13 cellular contexts compared by ENCODE assay signal in genomic region chr3:180656406-180656805, GRCh38. TPM values are rescaled to one million over a fixed set of nuclear protein-coding genes. Genes with fewer than 3 reads are reported as not detected.
DNase-seq lines count a peak whose midpoint lies in the region; ATAC-seq and TF ChIP-seq lines count a peak whose summit lies in the region.
"Had no signal": no experiment of that assay in that cellular context is flagged by ENCODE, and none has a peak within 500 bp of the region (broad histone marks: within the 10 kb centered on the region; RNA-seq: fewer than 3 reads in every experiment).

No MANE protein-coding gene starts in this region.

- no peak for TF ChIP-seq CTCF in HFFc6 (IDR thresholded peaks at IDR 0.05)
- no peak for TF ChIP-seq CTCF in WI38 (IDR thresholded peaks at IDR 0.05; ENCODE audit: low read depth, low read length)

- H3K4me1 ChIP-seq in ACC112 (ENCODE audit: control insufficient read depth, insufficient read depth, low read length, unreplicated experiment) = no peaks in the 10 kb centered on the region
- H3K4me1 ChIP-seq in neuron (ENCODE audit: insufficient read depth, low read length) = no peaks in the 10 kb centered on the region
- H3K4me1 ChIP-seq: BLaER1 treated with 17β-estradiol and CSF1 and Interleukin-3, amounts not matched to agents 10 nM and 100 nM had no signal

- peak overlapping the region; percentile 81 for H3K4me3 Mint-ChIP-seq in HFFc6
- H3K4me3 Mint-ChIP-seq: CD4-positive, CD25-positive, alpha-beta regulatory T cell had no signal

- H3K36me3 ChIP-seq in ACC112 (ENCODE audit: insufficient read depth, low read length) = no peaks in the 10 kb centered on the region
- H3K36me3 ChIP-seq in neuron (ENCODE audit: insufficient read depth, low read length) = no peaks in the 10 kb centered on the region
- H3K36me3 ChIP-seq: BLaER1 treated with 17β-estradiol and CSF1 and Interleukin-3, amounts not matched to agents 10 nM and 100 nM had no signal

- H3K79me2 ChIP-seq in ACC112 (ENCODE audit: control insufficient read depth, insufficient read depth, low read length, unreplicated experiment) = no peaks in the 10 kb centered on the region

- H3K4me3 ChIP-seq in ACC112 (ENCODE audit: low read depth, low read length) (peak overlapping the region; percentile 66), WI38 (ENCODE audit: low read depth, low read length) (peak overlapping the region; percentile 41), neuron (ENCODE audit: low read length) (no peak overlapping the region)
- H3K4me3 ChIP-seq: BLaER1 treated with 17β-estradiol and CSF1 and Interleukin-3, amounts not matched to agents 10 nM and 100 nM had no signal

- no peaks in the 10 kb centered on the region for H3K36me3 Mint-ChIP-seq in HFFc6 (ENCODE audit: low read depth)
- H3K36me3 Mint-ChIP-seq: CD4-positive, CD25-positive, alpha-beta regulatory T cell had no signal

- peaks cover 27% of the 10 kb centered on the region for H3K4me1 Mint-ChIP-seq in HFFc6 (ENCODE audit: low read depth)
- H3K4me1 Mint-ChIP-seq: CD4-positive, CD25-positive, alpha-beta regulatory T cell had no signal

- H3K27me3 ChIP-seq in ACC112 (ENCODE audit: insufficient read depth, low read length) (peaks cover 11% of the 10 kb centered on the region), neuron (ENCODE audit: insufficient read depth, low read length) (no peaks in the 10 kb centered on the region)
- H3K27me3 ChIP-seq: BLaER1 treated with 17β-estradiol and CSF1 and Interleukin-3, amounts not matched to agents 10 nM and 100 nM had no signal

- H2AFZ ChIP-seq in ACC112 (ENCODE audit: low read length, unreplicated experiment) = peak overlapping the region; percentile 50
- peak overlapping the region; percentile 29 for H2AFZ ChIP-seq in neuron (ENCODE audit: low read depth, low read length)

- peaks cover 5% of the 10 kb centered on the region; the same call in 1 of the 2 replicates for H3K27me3 Mint-ChIP-seq in HFFc6 (ENCODE audit: insufficient read depth)

- no peak overlapping the region for H3K27ac ChIP-seq in ACC112 (ENCODE audit: low read depth, low read length)
- H3K27ac ChIP-seq: BLaER1 treated with 17β-estradiol and CSF1 and Interleukin-3, amounts not matched to agents 10 nM and 100 nM had no signal

- ATAC-seq in GM19467 (IDR thresholded peaks at IDR 0.05; ENCODE audit: unreplicated experiment) = no peak

- no peaks in the 10 kb centered on the region for H3K9me3 Mint-ChIP-seq in HFFc6
- H3K9me3 Mint-ChIP-seq: CD4-positive, CD25-positive, alpha-beta regulatory T cell had no signal

- H3K27ac Mint-ChIP-seq in HFFc6 = no peak overlapping the region
- H3K27ac Mint-ChIP-seq: CD4-positive, CD25-positive, alpha-beta regulatory T cell had no signal

- H3K9me3 ChIP-seq in neuron (ENCODE audit: low read length) = no peaks in the 10 kb centered on the region
- H3K9me3 ChIP-seq: BLaER1 treated with 17β-estradiol and CSF1 and Interleukin-3, amounts not matched to agents 10 nM and 100 nM had no signal

- DNase-seq in HFFc6 (no peak), NCI-H526 treated with DMSO at 0.1 percent for 48 hours (lab: John Stamatoyannopoulos, UW) (no peak), NCI-H1436 (lab: John Stamatoyannopoulos, UW) (no peak)
- DNase-seq: ACHN; CD4-positive, CD25-positive, alpha-beta regulatory T cell; DMS53; GF-D8; H7 had no signal

RNA-seq across cellular contexts. Expression of gene CCDC39, which starts 22.9 kb away (rescaled TPM):
- not detected for total RNA-seq in HFFc6 (2021; fragmentation: NEBNext Ultra II Directional; extraction: Animal tissue kit (Norgen Biotek cat#: 25700))
- total RNA-seq: CD4-positive, CD25-positive, alpha-beta regulatory T cell had no signal

RNA-seq across cellular contexts. Expression of gene TTC14, which starts 54.4 kb away (rescaled TPM):
- total RNA-seq in HFFc6 (2021; fragmentation: NEBNext Ultra II Directional; extraction: Animal tissue kit (Norgen Biotek cat#: 25700)) = 10 to 100 TPM; 25.5 to 30.4 (median 27.2) TPM
